In the genomic region with DNA sequence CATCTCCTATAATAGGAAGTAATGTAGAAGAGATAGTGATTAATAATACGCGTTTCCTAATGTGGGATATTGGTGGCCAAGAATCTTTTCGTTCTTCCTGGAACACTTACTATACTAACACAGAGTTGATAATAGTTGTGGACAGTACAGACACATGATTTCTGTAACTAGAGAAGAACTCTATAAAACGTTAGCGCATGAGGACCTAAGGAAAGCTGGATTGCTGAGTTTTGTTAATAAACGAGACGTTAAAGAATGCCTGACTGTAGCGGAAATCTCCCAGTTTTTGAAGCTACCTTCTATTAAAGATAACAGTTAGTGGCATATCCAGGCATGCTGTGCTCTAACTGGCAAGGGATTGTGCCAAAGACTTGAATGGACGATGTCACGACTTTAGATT, we compare ENCODE assay signal across 1 cellular context.
TF ChIP-seq lines count a peak whose summit lies in the region.

No MANE protein-coding gene starts in this region.

TF ChIP-seq in WTC11, 78 proteins besides CTCF, POLR2A, EP300 and RAD21 (continued from another document):
- TF ChIP-seq, protein P1, sequence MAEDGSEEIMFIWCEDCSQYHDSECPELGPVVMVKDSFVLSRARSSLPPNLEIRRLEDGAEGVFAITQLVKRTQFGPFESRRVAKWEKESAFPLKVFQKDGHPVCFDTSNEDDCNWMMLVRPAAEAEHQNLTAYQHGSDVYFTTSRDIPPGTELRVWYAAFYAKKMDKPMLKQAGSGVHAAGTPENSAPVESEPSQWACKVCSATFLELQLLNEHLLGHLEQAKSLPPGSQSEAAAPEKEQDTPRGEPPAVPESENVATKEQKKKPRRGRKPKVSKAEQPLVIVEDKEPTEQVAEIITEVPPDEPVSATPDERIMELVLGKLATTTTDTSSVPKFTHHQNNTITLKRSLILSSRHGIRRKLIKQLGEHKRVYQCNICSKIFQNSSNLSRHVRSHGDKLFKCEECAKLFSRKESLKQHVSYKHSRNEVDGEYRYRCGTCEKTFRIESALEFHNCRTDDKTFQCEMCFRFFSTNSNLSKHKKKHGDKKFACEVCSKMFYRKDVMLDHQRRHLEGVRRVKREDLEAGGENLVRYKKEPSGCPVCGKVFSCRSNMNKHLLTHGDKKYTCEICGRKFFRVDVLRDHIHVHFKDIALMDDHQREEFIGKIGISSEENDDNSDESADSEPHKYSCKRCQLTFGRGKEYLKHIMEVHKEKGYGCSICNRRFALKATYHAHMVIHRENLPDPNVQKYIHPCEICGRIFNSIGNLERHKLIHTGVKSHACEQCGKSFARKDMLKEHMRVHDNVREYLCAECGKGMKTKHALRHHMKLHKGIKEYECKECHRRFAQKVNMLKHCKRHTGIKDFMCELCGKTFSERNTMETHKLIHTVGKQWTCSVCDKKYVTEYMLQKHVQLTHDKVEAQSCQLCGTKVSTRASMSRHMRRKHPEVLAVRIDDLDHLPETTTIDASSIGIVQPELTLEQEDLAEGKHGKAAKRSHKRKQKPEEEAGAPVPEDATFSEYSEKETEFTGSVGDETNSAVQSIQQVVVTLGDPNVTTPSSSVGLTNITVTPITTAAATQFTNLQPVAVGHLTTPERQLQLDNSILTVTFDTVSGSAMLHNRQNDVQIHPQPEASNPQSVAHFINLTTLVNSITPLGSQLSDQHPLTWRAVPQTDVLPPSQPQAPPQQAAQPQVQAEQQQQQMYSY (CRISPR knock-in tag; IDR thresholded peaks at IDR 0.05) = no peak
- TF ChIP-seq, protein P2, sequence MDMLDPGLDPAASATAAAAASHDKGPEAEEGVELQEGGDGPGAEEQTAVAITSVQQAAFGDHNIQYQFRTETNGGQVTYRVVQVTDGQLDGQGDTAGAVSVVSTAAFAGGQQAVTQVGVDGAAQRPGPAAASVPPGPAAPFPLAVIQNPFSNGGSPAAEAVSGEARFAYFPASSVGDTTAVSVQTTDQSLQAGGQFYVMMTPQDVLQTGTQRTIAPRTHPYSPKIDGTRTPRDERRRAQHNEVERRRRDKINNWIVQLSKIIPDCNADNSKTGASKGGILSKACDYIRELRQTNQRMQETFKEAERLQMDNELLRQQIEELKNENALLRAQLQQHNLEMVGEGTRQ (CRISPR knock-in tag; IDR thresholded peaks at IDR 0.05) = no peak
- TF ChIP-seq, protein P3, sequence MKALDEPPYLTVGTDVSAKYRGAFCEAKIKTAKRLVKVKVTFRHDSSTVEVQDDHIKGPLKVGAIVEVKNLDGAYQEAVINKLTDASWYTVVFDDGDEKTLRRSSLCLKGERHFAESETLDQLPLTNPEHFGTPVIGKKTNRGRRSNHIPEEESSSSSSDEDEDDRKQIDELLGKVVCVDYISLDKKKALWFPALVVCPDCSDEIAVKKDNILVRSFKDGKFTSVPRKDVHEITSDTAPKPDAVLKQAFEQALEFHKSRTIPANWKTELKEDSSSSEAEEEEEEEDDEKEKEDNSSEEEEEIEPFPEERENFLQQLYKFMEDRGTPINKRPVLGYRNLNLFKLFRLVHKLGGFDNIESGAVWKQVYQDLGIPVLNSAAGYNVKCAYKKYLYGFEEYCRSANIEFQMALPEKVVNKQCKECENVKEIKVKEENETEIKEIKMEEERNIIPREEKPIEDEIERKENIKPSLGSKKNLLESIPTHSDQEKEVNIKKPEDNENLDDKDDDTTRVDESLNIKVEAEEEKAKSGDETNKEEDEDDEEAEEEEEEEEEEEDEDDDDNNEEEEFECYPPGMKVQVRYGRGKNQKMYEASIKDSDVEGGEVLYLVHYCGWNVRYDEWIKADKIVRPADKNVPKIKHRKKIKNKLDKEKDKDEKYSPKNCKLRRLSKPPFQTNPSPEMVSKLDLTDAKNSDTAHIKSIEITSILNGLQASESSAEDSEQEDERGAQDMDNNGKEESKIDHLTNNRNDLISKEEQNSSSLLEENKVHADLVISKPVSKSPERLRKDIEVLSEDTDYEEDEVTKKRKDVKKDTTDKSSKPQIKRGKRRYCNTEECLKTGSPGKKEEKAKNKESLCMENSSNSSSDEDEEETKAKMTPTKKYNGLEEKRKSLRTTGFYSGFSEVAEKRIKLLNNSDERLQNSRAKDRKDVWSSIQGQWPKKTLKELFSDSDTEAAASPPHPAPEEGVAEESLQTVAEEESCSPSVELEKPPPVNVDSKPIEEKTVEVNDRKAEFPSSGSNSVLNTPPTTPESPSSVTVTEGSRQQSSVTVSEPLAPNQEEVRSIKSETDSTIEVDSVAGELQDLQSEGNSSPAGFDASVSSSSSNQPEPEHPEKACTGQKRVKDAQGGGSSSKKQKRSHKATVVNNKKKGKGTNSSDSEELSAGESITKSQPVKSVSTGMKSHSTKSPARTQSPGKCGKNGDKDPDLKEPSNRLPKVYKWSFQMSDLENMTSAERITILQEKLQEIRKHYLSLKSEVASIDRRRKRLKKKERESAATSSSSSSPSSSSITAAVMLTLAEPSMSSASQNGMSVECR (CRISPR knock-in tag; IDR thresholded peaks at IDR 0.05; ENCODE audit: borderline replicate concordance) = no peak
- TF ChIP-seq, protein P4, sequence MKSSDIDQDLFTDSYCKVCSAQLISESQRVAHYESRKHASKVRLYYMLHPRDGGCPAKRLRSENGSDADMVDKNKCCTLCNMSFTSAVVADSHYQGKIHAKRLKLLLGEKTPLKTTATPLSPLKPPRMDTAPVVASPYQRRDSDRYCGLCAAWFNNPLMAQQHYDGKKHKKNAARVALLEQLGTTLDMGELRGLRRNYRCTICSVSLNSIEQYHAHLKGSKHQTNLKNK (CRISPR knock-in tag; IDR thresholded peaks at IDR 0.05) = no peak
- TF ChIP-seq JAZF1 (CRISPR knock-in tag; IDR thresholded peaks at IDR 0.05) = no peak
